In genomic region chr10:74434577-74434976, GRCh38 we compare ENCODE assay signal across 37 cellular contexts.
"Had no signal": no experiment of that assay in that cellular context is flagged by ENCODE, and none has a peak within 500 bp of the region (broad histone marks: within the 10 kb centered on the region; RNA-seq: fewer than 3 reads in every experiment).

No MANE protein-coding gene starts in this region.

- H3K4me3 ChIP-seq: body of pancreas, cardiac muscle cell, coronary artery, dorsolateral prefrontal cortex, gastrocnemius medialis, heart left ventricle had no signal

- H3K4me3 Mint-ChIP-seq: activated B cell treated with CpG ODN at 0.5 μM for 24 hours; activated CD8-positive, alpha-beta memory T cell treated with anti-CD3 and anti-CD28 coated beads, Interleukin-2, amount 10 ng/mL, durations not matched to agents 7 days and 5 days; activated CD8-positive, alpha-beta T cell treated with anti-CD3 and anti-CD28 coated beads, Interleukin-2, amount 10 ng/mL, durations not matched to agents 7 days and 5 days; activated naive CD4-positive, alpha-beta T cell treated with anti-CD3 and anti-CD28 coated beads for 36 hours; activated naive CD4-positive, alpha-beta T cell treated with anti-CD3 and anti-CD28 coated beads, Interleukin-2, amount 50 U/mL, for 24 hours; activated naive CD8-positive, alpha-beta T cell treated with anti-CD3 and anti-CD28 coated beads, Interleukin-2, amount 10 ng/mL, durations not matched to agents 7 days and 5 days; activated T-helper 1 cell treated with anti-CD3 and anti-CD28 coated beads, Interleukin-12 subunit alpha, Interleukin-12 subunit beta, Interleukin-2, Interleukin-4 antibody, amounts not matched to agents 30 ng/mL and 10 ng/mL and 1 ng/mL, durations not matched to agents 14 hours and 24 hours and 36 hours; dendritic cell treated with granulocyte-macrophage colony-stimulating factor and Interleukin-4, amounts not matched to agents 40 ng/mL and 50 ng/mL, for 4 days; endodermal cell; T-helper 17 cell; T-helper 2 cell treated with Interferon-gamma antibody and Interleukin-4, amounts not matched to agents 5 μg/mL and 100 μg/mL, for 36 hours had no signal

- H3K27me3 Mint-ChIP-seq: activated B cell treated with CpG ODN at 0.5 μM for 24 hours; activated CD8-positive, alpha-beta memory T cell treated with anti-CD3 and anti-CD28 coated beads, Interleukin-2, amount 10 ng/mL, durations not matched to agents 7 days and 5 days; activated naive CD4-positive, alpha-beta T cell treated with anti-CD3 and anti-CD28 coated beads, Interleukin-2, amount 50 U/mL, for 24 hours; activated naive CD8-positive, alpha-beta T cell treated with anti-CD3 and anti-CD28 coated beads, Interleukin-2, amount 10 ng/mL, durations not matched to agents 7 days and 5 days; dendritic cell treated with granulocyte-macrophage colony-stimulating factor and Interleukin-4, amounts not matched to agents 40 ng/mL and 50 ng/mL, for 4 days; T-helper 17 cell had no signal

- H3K4me1 Mint-ChIP-seq: activated B cell treated with CpG ODN at 0.5 μM for 24 hours; activated CD8-positive, alpha-beta memory T cell treated with anti-CD3 and anti-CD28 coated beads, Interleukin-2, amount 10 ng/mL, durations not matched to agents 7 days and 5 days had no signal

- ATAC-seq: activated CD4-positive, CD25-positive, alpha-beta regulatory T cell treated with anti-CD3 and anti-CD28 coated beads, Interleukin-2, amount 50 U/mL, for 24 hours; activated CD8-positive, alpha-beta memory T cell treated with anti-CD3 and anti-CD28 coated beads, Interleukin-2, amount 10 ng/mL, durations not matched to agents 7 days and 5 days; activated CD8-positive, alpha-beta T cell treated with anti-CD3 and anti-CD28 coated beads, Interleukin-2, amount 10 ng/mL, durations not matched to agents 7 days and 5 days; body of pancreas; esophagus mucosa; foreskin keratinocyte; gastrocnemius medialis; heart left ventricle; T-helper 17 cell had no signal

- DNase-seq: activated B cell treated with CpG ODN at 0.5 μM for 24 hours; activated CD4-positive, alpha-beta T cell treated with anti-CD3 and anti-CD28 coated beads for 48 hours; activated CD4-positive, alpha-beta T cell treated with anti-CD3 and anti-CD28 coated beads, Interleukin-2, amount 50 U/mL, for 1 hour; activated CD4-positive, alpha-beta T cell treated with anti-CD3 and anti-CD28 coated beads, Interleukin-2, amount 50 U/mL, for 48 hours; activated CD8-positive, alpha-beta memory T cell treated with anti-CD3 and anti-CD28 coated beads, Interleukin-2, amount 10 ng/mL, durations not matched to agents 7 days and 5 days; activated CD8-positive, alpha-beta memory T cell treated with anti-CD3 and anti-CD28 coated beads, Interleukin-2, amount 50 U/mL, for 4 hours; activated CD8-positive, alpha-beta T cell treated with anti-CD3 and anti-CD28 coated beads, Interleukin-2, amount 10 ng/mL, durations not matched to agents 7 days and 5 days; activated effector memory CD4-positive, alpha-beta T cell treated with anti-CD3 and anti-CD28 coated beads, Interleukin-2, amount 50 U/mL, for 16 hours; activated naive CD4-positive, alpha-beta T cell treated with anti-CD3 and anti-CD28 coated beads for 36 hours; activated naive CD8-positive, alpha-beta T cell treated with anti-CD3 and anti-CD28 coated beads, Interleukin-2, amount 10 ng/mL, durations not matched to agents 7 days and 5 days; activated T-cell treated with anti-CD3 and anti-CD28 coated beads, Interleukin-2, amount 50 U/mL, for 1 hour; activated T-cell treated with anti-CD3 and anti-CD28 coated beads, Interleukin-2, amount 50 U/mL, for 48 hours; amniotic stem cell; anterior cingulate cortex; body of pancreas; central memory CD4-positive, alpha-beta T cell; cerebellar nuclear complex; dorsolateral prefrontal cortex; effector memory CD4-positive, alpha-beta T cell; endodermal cell; foreskin keratinocyte; gastrocnemius medialis; glutamatergic neuron; heart left ventricle; T-helper 1 cell; T-helper 17 cell; T1000; WERI-Rb-1 had no signal

- H3K27ac Mint-ChIP-seq: activated B cell treated with CpG ODN at 0.5 μM for 24 hours; activated CD8-positive, alpha-beta memory T cell treated with anti-CD3 and anti-CD28 coated beads, Interleukin-2, amount 10 ng/mL, durations not matched to agents 7 days and 5 days; activated CD8-positive, alpha-beta T cell treated with anti-CD3 and anti-CD28 coated beads, Interleukin-2, amount 10 ng/mL, durations not matched to agents 7 days and 5 days; activated naive CD4-positive, alpha-beta T cell treated with anti-CD3 and anti-CD28 coated beads for 36 hours; activated naive CD4-positive, alpha-beta T cell treated with anti-CD3 and anti-CD28 coated beads, Interleukin-2, amount 50 U/mL, for 24 hours; activated naive CD8-positive, alpha-beta T cell treated with anti-CD3 and anti-CD28 coated beads, Interleukin-2, amount 10 ng/mL, durations not matched to agents 7 days and 5 days; activated T-helper 1 cell treated with anti-CD3 and anti-CD28 coated beads, Interleukin-12 subunit alpha, Interleukin-12 subunit beta, Interleukin-2, Interleukin-4 antibody, amounts not matched to agents 30 ng/mL and 10 ng/mL and 1 ng/mL, durations not matched to agents 14 hours and 24 hours and 36 hours; activated T-helper 2 cell treated with anti-CD3 and anti-CD28 coated beads, Interferon-gamma antibody, Interleukin-2, Interleukin-4, amounts not matched to agents 10 μg/mL and 5 μg/mL and 100 μg/mL, durations not matched to agents 14 hours and 24 hours and 36 hours; dendritic cell treated with granulocyte-macrophage colony-stimulating factor and Interleukin-4, amounts not matched to agents 40 ng/mL and 50 ng/mL, for 4 days; endodermal cell; T-helper 17 cell; T-helper 2 cell treated with Interferon-gamma antibody and Interleukin-4, amounts not matched to agents 5 μg/mL and 100 μg/mL, for 36 hours had no signal

- H3K27ac ChIP-seq: body of pancreas, coronary artery, dorsolateral prefrontal cortex, foreskin keratinocyte, gastrocnemius medialis, heart left ventricle, WERI-Rb-1 had no signal

- H3K9me3 ChIP-seq: body of pancreas, gastrocnemius medialis, heart left ventricle had no signal

- H3K9me3 Mint-ChIP-seq: activated B cell treated with CpG ODN at 0.5 μM for 24 hours; activated naive CD4-positive, alpha-beta T cell treated with anti-CD3 and anti-CD28 coated beads for 36 hours; activated naive CD4-positive, alpha-beta T cell treated with anti-CD3 and anti-CD28 coated beads, Interleukin-2, amount 50 U/mL, for 24 hours; activated T-helper 1 cell treated with anti-CD3 and anti-CD28 coated beads, Interleukin-12 subunit alpha, Interleukin-12 subunit beta, Interleukin-2, Interleukin-4 antibody, amounts not matched to agents 30 ng/mL and 10 ng/mL and 1 ng/mL, durations not matched to agents 14 hours and 24 hours and 36 hours; activated T-helper 2 cell treated with anti-CD3 and anti-CD28 coated beads, Interferon-gamma antibody, Interleukin-2, Interleukin-4, amounts not matched to agents 10 μg/mL and 5 μg/mL and 100 μg/mL, durations not matched to agents 14 hours and 24 hours and 36 hours; dendritic cell treated with granulocyte-macrophage colony-stimulating factor and Interleukin-4, amounts not matched to agents 40 ng/mL and 50 ng/mL, for 4 days; endodermal cell; T-helper 2 cell treated with Interferon-gamma antibody and Interleukin-4, amounts not matched to agents 5 μg/mL and 100 μg/mL, for 36 hours had no signal

- H3K27me3 ChIP-seq: body of pancreas, cardiac muscle cell, dorsolateral prefrontal cortex, foreskin keratinocyte, gastrocnemius medialis, heart left ventricle had no signal

- H3K36me3 ChIP-seq: cardiac muscle cell, gastrocnemius medialis, heart left ventricle, WERI-Rb-1 had no signal

- H3K4me1 ChIP-seq: body of pancreas, gastrocnemius medialis had no signal
